Comparison of ENCODE assay signal across 15 cellular contexts in genomic region chr14:104118006-104118844, GRCh38. TPM values are rescaled to one million over a fixed set of nuclear protein-coding genes. Genes with fewer than 3 reads are reported as not detected.
DNase-seq lines count a peak whose midpoint lies in the region; ATAC-seq, FAIRE-seq and TF ChIP-seq lines count a peak whose summit lies in the region.
"Had no signal": no experiment of that assay in that cellular context is flagged by ENCODE, and none has a peak within 500 bp of the region (broad histone marks: within the 10 kb centered on the region; RNA-seq: fewer than 3 reads in every experiment).

No MANE protein-coding gene starts in this region.

- H3K4me3 ChIP-seq in keratinocyte (ENCODE audit: control insufficient read depth in 2 of 3, extremely low read depth in 1 of 3, insufficient read depth in 2 of 3, low read depth in 1 of 3, low read length in 3 of 3) (peak overlapping the region in 2 of 3 experiments; percentile 45 to 80), suprapubic skin (peak overlapping the region; percentile 67)
- H3K4me3 ChIP-seq: MG63 had no signal

- no peak overlapping the region for H3K27ac Mint-ChIP-seq in WTC11
- H3K27ac Mint-ChIP-seq: activated CD4-positive, alpha-beta memory T cell treated with anti-CD3 and anti-CD28 coated beads, Interleukin-2, amount 10 ng/mL, durations not matched to agents 7 days and 5 days; activated naive CD4-positive, alpha-beta T cell treated with anti-CD3 and anti-CD28 coated beads for 36 hours had no signal

- TF ChIP-seq CTCF in WTC11 (IDR thresholded peaks at IDR 0.05) (no peak), keratinocyte (optimal IDR thresholded peaks at IDR 0.05 in 1 of 3, IDR thresholded peaks at IDR 0.05 in 1 of 3, conservative IDR thresholded peaks at IDR 0.05 in 1 of 3; ENCODE audit: extremely low read depth in 1 of 3, insufficient read depth in 2 of 3, low read length in 3 of 3) (no peak), suprapubic skin (IDR thresholded peaks at IDR 0.05) (no peak)

- peaks cover 8% of the 10 kb centered on the region for H3K4me1 ChIP-seq in keratinocyte (ENCODE audit: control insufficient read depth, extremely low read depth, insufficient read depth, low read length)
- peaks cover 50% of the 10 kb centered on the region for H3K4me1 ChIP-seq in suprapubic skin

- no peak for FAIRE-seq in keratinocyte (lab: Jason Lieb, UNC)

- no peak overlapping the region for H3K4me3 Mint-ChIP-seq in WTC11
- H3K4me3 Mint-ChIP-seq: activated CD4-positive, alpha-beta memory T cell treated with anti-CD3 and anti-CD28 coated beads, Interleukin-2, amount 10 ng/mL, durations not matched to agents 7 days and 5 days; activated naive CD4-positive, alpha-beta T cell treated with anti-CD3 and anti-CD28 coated beads for 36 hours had no signal

- peaks cover 29% of the 10 kb centered on the region for H3K27me3 Mint-ChIP-seq in WTC11 (ENCODE audit: low read depth)

- peaks cover 3% of the 10 kb centered on the region for H4K20me1 ChIP-seq in keratinocyte (ENCODE audit: control insufficient read depth, extremely low read depth, insufficient read depth, low read length)

- dilution Hi-C loops in keratinocyte (cut with MboI; ENCODE audit: extremely low pct_ligation_motif_present, low sequenced_read_pairs), result no loop called here

- peaks cover 4% of the 10 kb centered on the region for H3K4me1 Mint-ChIP-seq in WTC11
- H3K4me1 Mint-ChIP-seq: activated CD4-positive, alpha-beta memory T cell treated with anti-CD3 and anti-CD28 coated beads, Interleukin-2, amount 10 ng/mL, durations not matched to agents 7 days and 5 days had no signal

- H3K27me3 ChIP-seq in keratinocyte (ENCODE audit: control insufficient read depth, extremely low read depth, insufficient read depth, low read length) (peaks cover 29% of the 10 kb centered on the region), suprapubic skin (peaks cover 46% of the 10 kb centered on the region)
- H3K27me3 ChIP-seq: MG63, thyroid gland had no signal

- TF ChIP-seq POLR2A in suprapubic skin (IDR thresholded peaks at IDR 0.05), result no peak

- ATAC-seq in WTC11 (no peak), HG02678 (IDR thresholded peaks at IDR 0.05; ENCODE audit: unreplicated experiment) (no peak)

- DNase-seq in activated CD8-positive, alpha-beta memory T cell treated with anti-CD3 and anti-CD28 coated beads, Interleukin-2, amount 50 U/mL, for 4 hours, result peak; percentile 9
- no peak for DNase-seq in activated CD8-positive, alpha-beta memory T cell treated with anti-CD3 and anti-CD28 coated beads, Interleukin-2, amount 50 U/mL, for 48 hours
- peak; percentile 13 for DNase-seq in WTC11 (ENCODE audit: low spot score)
- no peak for DNase-seq in keratinocyte (ENCODE audit: low read depth, low spot score)
- peak; percentile 59 to 78 for DNase-seq in suprapubic skin (ENCODE audit: low spot score in 2 of 2)
- DNase-seq in DMS153 treated with DMSO at 0.1 percent for 48 hours (lab: John Stamatoyannopoulos, UW; ENCODE audit: unreplicated experiment), result no peak
- no peak for DNase-seq in COLO829 (ENCODE audit: low spot score)
- DNase-seq: activated CD4-positive, alpha-beta memory T cell treated with anti-CD3 and anti-CD28 coated beads, Interleukin-2, amount 10 ng/mL, durations not matched to agents 7 days and 5 days; activated naive CD4-positive, alpha-beta T cell treated with anti-CD3 and anti-CD28 coated beads for 36 hours; cerebellar nuclear complex; MG63 had no signal

- POLR2A ChIA-PET in WTC11 (lab: Charles Lee), result no interaction called here

- no peak overlapping the region for H2AFZ ChIP-seq in keratinocyte (ENCODE audit: control insufficient read depth, low read length)

- no peaks in the 10 kb centered on the region for H3K79me2 ChIP-seq in keratinocyte (ENCODE audit: control insufficient read depth, insufficient read depth, low read length)

- peak overlapping the region; percentile 82 for H3K4me2 ChIP-seq in keratinocyte (ENCODE audit: control insufficient read depth, extremely low read depth, insufficient read depth, low read depth, low read length)

- no peaks in the 10 kb centered on the region for H3K9me1 ChIP-seq in keratinocyte (ENCODE audit: control insufficient read depth, extremely low read depth, insufficient read depth, low read length)

- CTCF ChIA-PET in WTC11 (lab: Charles Lee), result interaction anchor here (0.6 to 2.1 kb wide), 3 partner anchors 24 to 40 kb away, joined by 4 to 5 read pairs (median 5); partner anchors contain the start of gene ASPG

- TF ChIP-seq EP300 in suprapubic skin (IDR thresholded peaks at IDR 0.05), result no peak

- H3K9me3 Mint-ChIP-seq in WTC11, result no peaks in the 10 kb centered on the region
- H3K9me3 Mint-ChIP-seq: activated CD4-positive, alpha-beta memory T cell treated with anti-CD3 and anti-CD28 coated beads, Interleukin-2, amount 10 ng/mL, durations not matched to agents 7 days and 5 days; activated naive CD4-positive, alpha-beta T cell treated with anti-CD3 and anti-CD28 coated beads for 36 hours had no signal

- H3K36me3 ChIP-seq in keratinocyte (ENCODE audit: control insufficient read depth in 2 of 2, extremely low read depth in 1 of 2, insufficient read depth in 2 of 2, low read length in 2 of 2) (no peaks in the 10 kb centered on the region), suprapubic skin (no peaks in the 10 kb centered on the region)
- H3K36me3 ChIP-seq: MG63, thyroid gland had no signal

- no peaks in the 10 kb centered on the region for H3K9me3 ChIP-seq in keratinocyte (ENCODE audit: control insufficient read depth, low read depth, low read length)
- H3K9me3 ChIP-seq in suprapubic skin, result no peaks in the 10 kb centered on the region
- H3K9me3 ChIP-seq: MG63, thyroid gland had no signal

- H3K9ac ChIP-seq in keratinocyte (ENCODE audit: control insufficient read depth, extremely low read depth, insufficient read depth, low read length), result no peak overlapping the region

- no peaks in the 10 kb centered on the region for H3K36me3 Mint-ChIP-seq in WTC11

- no peak overlapping the region for H3K27ac ChIP-seq in keratinocyte (ENCODE audit: control insufficient read depth, insufficient read depth, low read length)
- H3K27ac ChIP-seq in suprapubic skin, result peak overlapping the region; percentile 95
- H3K27ac ChIP-seq: HL-60 had no signal

- WGBS in suprapubic skin, result 66% methylated on average over 17 of the region's 30 CpGs

TF ChIP-seq in WTC11, 78 proteins besides CTCF, POLR2A, EP300 and RAD21 (continues in another document):
- TF ChIP-seq, protein P1, sequence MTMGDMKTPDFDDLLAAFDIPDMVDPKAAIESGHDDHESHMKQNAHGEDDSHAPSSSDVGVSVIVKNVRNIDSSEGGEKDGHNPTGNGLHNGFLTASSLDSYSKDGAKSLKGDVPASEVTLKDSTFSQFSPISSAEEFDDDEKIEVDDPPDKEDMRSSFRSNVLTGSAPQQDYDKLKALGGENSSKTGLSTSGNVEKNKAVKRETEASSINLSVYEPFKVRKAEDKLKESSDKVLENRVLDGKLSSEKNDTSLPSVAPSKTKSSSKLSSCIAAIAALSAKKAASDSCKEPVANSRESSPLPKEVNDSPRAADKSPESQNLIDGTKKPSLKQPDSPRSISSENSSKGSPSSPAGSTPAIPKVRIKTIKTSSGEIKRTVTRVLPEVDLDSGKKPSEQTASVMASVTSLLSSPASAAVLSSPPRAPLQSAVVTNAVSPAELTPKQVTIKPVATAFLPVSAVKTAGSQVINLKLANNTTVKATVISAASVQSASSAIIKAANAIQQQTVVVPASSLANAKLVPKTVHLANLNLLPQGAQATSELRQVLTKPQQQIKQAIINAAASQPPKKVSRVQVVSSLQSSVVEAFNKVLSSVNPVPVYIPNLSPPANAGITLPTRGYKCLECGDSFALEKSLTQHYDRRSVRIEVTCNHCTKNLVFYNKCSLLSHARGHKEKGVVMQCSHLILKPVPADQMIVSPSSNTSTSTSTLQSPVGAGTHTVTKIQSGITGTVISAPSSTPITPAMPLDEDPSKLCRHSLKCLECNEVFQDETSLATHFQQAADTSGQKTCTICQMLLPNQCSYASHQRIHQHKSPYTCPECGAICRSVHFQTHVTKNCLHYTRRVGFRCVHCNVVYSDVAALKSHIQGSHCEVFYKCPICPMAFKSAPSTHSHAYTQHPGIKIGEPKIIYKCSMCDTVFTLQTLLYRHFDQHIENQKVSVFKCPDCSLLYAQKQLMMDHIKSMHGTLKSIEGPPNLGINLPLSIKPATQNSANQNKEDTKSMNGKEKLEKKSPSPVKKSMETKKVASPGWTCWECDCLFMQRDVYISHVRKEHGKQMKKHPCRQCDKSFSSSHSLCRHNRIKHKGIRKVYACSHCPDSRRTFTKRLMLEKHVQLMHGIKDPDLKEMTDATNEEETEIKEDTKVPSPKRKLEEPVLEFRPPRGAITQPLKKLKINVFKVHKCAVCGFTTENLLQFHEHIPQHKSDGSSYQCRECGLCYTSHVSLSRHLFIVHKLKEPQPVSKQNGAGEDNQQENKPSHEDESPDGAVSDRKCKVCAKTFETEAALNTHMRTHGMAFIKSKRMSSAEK (CRISPR knock-in tag; IDR thresholded peaks at IDR 0.05; ENCODE audit: borderline replicate concordance), result no peak

RNA-seq across cellular contexts. Expression of gene KIF26A, which starts 20.2 kb away (rescaled TPM):
- total RNA-seq in WTC11 (2021), result 36.4 to 53.4 TPM (median 39.5 TPM) in 3 replicates
- 0.07 to 0.08 TPM (median 0.07 TPM) in 3 replicates for polyA plus RNA-seq in keratinocyte
- polyA plus RNA-seq in keratinocyte (2011; ENCODE audit: low read depth), result 0.72 TPM
- 0.02 and 0.09 TPM in 2 replicates for polyA plus RNA-seq in keratinocyte (2011; cell fraction: cytosol; rRNA removed)
- 0.17 and 0.20 TPM in 2 replicates for polyA plus RNA-seq in keratinocyte (2011; cell fraction: nucleus; rRNA removed)
- polyA plus RNA-seq in keratinocyte (2012; ENCODE audit: low replicate concordance), result 0.21 and 1.8 TPM in 2 replicates
- 0.03 to 0.16 TPM (median 0.06 TPM) in 3 replicates for polyA minus RNA-seq in keratinocyte
- 1.3 TPM for polyA minus RNA-seq in keratinocyte (2011; cell fraction: cytosol; rRNA and poly(A)+ RNA removed)
- polyA minus RNA-seq in keratinocyte (2011; cell fraction: nucleus; rRNA and poly(A)+ RNA removed), result 0.31 and 0.74 TPM in 2 replicates
- 1 to 10 TPM; 2.1 to 6.1 (median 4.6) TPM for total RNA-seq in suprapubic skin
- total RNA-seq: myocyte had no signal

RNA-seq across cellular contexts. Expression of gene ASPG, which starts 32.7 kb away (rescaled TPM):
- total RNA-seq in WTC11 (2021) (3.4 to 3.8 TPM (median 3.5 TPM) in 3 replicates), suprapubic skin (10 to 100 TPM; 26.0 to 38.5 (median 28.2) TPM)
- 0.02 to 0.40 TPM (median 0.10 TPM) in 3 replicates for polyA plus RNA-seq in keratinocyte
- polyA plus RNA-seq in keratinocyte (2011; ENCODE audit: low read depth), result not detected
- 0.04 TPM in 1 of 2 replicates, not detected in the other for polyA plus RNA-seq in keratinocyte (2011; cell fraction: cytosol; rRNA removed)
- 0.06 and 0.12 TPM in 2 replicates for polyA plus RNA-seq in keratinocyte (2011; cell fraction: nucleus; rRNA removed)
- polyA plus RNA-seq in keratinocyte (2012; ENCODE audit: low replicate concordance), result 1.4 TPM in 1 of 2 replicates, not detected in the other
- not detected in 3 replicates for polyA minus RNA-seq in keratinocyte
- polyA minus RNA-seq in keratinocyte (2011; cell fraction: cytosol; rRNA and poly(A)+ RNA removed), result not detected
- polyA minus RNA-seq in keratinocyte (2011; cell fraction: nucleus; rRNA and poly(A)+ RNA removed), result 0.11 TPM in 1 of 2 replicates, not detected in the other
- total RNA-seq: activated CD4-positive, alpha-beta memory T cell treated with anti-CD3 and anti-CD28 coated beads, Interleukin-2, amount 10 ng/mL, durations not matched to agents 7 days and 5 days; activated naive CD4-positive, alpha-beta T cell treated with anti-CD3 and anti-CD28 coated beads for 36 hours; myocyte had no signal

Comparison
In these comparisons a context has a peak if more than half of its experiments do, and no peak if none do; other contexts are left out.
1. DNase-seq: peak in activated CD8-positive, alpha-beta memory T cell treated with anti-CD3 and anti-CD28 coated beads, Interleukin-2, amount 50 U/mL, for 4 hours (single experiment), WTC11 (single experiment) and suprapubic skin (2 of 2); none in activated CD8-positive, alpha-beta memory T cell treated with anti-CD3 and anti-CD28 coated beads, Interleukin-2, amount 50 U/mL, for 48 hours (single experiment), keratinocyte (single experiment), DMS153 treated with DMSO at 0.1 percent for 48 hours (single experiment) and COLO829 (single experiment).